ENCODE assay signal across 9 cellular contexts in the genomic region with DNA sequence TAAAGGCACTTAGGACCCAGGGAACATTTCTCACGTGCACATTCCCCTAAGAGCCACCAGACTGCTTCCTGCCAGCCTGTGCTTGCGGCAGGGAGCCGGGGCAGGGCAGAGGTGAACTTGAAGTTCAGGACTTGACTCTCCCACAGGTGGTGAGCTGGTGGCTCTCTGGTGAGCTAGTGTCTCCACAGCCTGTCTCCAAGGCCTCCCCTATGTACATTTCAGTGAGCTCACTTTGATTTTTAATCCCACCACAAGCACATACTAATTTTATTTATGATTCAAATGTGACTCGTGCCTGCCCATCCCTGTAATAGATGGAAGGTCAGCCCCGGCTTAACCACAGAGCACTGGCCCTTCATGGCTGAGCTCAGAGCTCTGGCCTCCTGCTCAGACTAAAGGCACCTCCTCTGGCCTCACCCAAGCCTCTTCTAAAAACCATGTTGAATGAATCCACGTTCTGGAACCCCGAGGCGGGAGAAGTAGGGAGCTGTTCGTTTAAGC. TPM values are rescaled to one million over a fixed set of nuclear protein-coding genes. Genes with fewer than 3 reads are reported as not detected.
DNase-seq lines count a peak whose midpoint lies in the region; ATAC-seq and TF ChIP-seq lines count a peak whose summit lies in the region.
"Had no signal": no experiment of that assay in that cellular context is flagged by ENCODE, and none has a peak within 500 bp of the region (broad histone marks: within the 10 kb centered on the region; RNA-seq: fewer than 3 reads in every experiment).

No MANE protein-coding gene starts in this region.

- peaks cover 5% of the 10 kb centered on the region for H3K4me1 Mint-ChIP-seq in endodermal cell
- peaks cover under 1% of the 10 kb centered on the region for H3K4me1 Mint-ChIP-seq in neural crest cell

- H3K4me3 Mint-ChIP-seq in endodermal cell (no peak overlapping the region), neural crest cell (peak overlapping the region; percentile 10)

- H3K27ac ChIP-seq in Karpas-422 (ENCODE audit: low read length) (peak overlapping the region; percentile 51; the same call in 1 of the 2 replicates), endodermal cell (ENCODE audit: low read depth, low read length) (peak overlapping the region; percentile 44)

- no peaks in the 10 kb centered on the region for H3K9me2 ChIP-seq in Karpas-422 (replicated peaks; ENCODE audit: insufficient read depth, low read length)

- peak; percentile 10 for DNase-seq in AG10803 (ENCODE audit: low read depth)
- DNase-seq in Karpas-422 = no peak
- no peak for DNase-seq in endodermal cell
- no peak for DNase-seq in neural crest cell (ENCODE audit: low read depth, low spot score)
- no peak for DNase-seq in mucosa of gallbladder (ENCODE audit: low spot score)
- no peak for DNase-seq in NCI-H2171 (lab: John Stamatoyannopoulos, UW)
- DNase-seq in cortex of kidney (lab: John Stamatoyannopoulos, UW) = no peak
- DNase-seq: activated effector memory CD4-positive, alpha-beta T cell treated with anti-CD3 and anti-CD28 coated beads, Interleukin-2, amount 50 U/mL, for 16 hours had no signal

- TF ChIP-seq CTCF in AG10803 (conservative IDR thresholded peaks at IDR 0.05; ENCODE audit: low read length) (no peak), endodermal cell (conservative IDR thresholded peaks at IDR 0.05) (no peak), neural crest cell (conservative IDR thresholded peaks at IDR 0.05) (no peak)

- H3K4me1 ChIP-seq in Karpas-422 (ENCODE audit: low read length) = peaks cover 71% of the 10 kb centered on the region
- H3K4me1 ChIP-seq in endodermal cell (ENCODE audit: control insufficient read depth, insufficient read depth, low read length) = no peaks in the 10 kb centered on the region

- H3K4me2 ChIP-seq in Karpas-422 (ENCODE audit: low read depth, low read length, poor library complexity, severe bottlenecking) = no peak overlapping the region

- whole genome bisulfite sequencing in endodermal cell (ENCODE audit: insufficient coverage in 1 of 2, insufficient read length in 1 of 2), 2 experiments = 92 to 100% methylated on average over 6 to 9 of the region's 9 CpGs

- H2AFZ ChIP-seq in Karpas-422 (ENCODE audit: low read length) = no peak overlapping the region

- 0 out of 2 replicates have a peak, but pooled peaks cover 3% of the 10 kb centered on the region for H3K79me2 ChIP-seq in Karpas-422 (ENCODE audit: low read length)

- peaks cover 20% of the 10 kb centered on the region for H3K36me3 ChIP-seq in Karpas-422 (ENCODE audit: insufficient read depth, low read length)
- H3K36me3 ChIP-seq in endodermal cell (ENCODE audit: control insufficient read depth, insufficient read depth, low read length) = peaks cover 59% of the 10 kb centered on the region

- H3K27ac Mint-ChIP-seq in endodermal cell (peak overlapping the region; percentile 72), neural crest cell (ENCODE audit: unreplicated experiment) (no peak overlapping the region)

- H4K20me1 ChIP-seq in Karpas-422 (ENCODE audit: insufficient read depth, low read depth, low read length) = peaks cover 24% of the 10 kb centered on the region

- no peaks in the 10 kb centered on the region for H3K27me3 Mint-ChIP-seq in endodermal cell (ENCODE audit: insufficient read depth)
- no peaks in the 10 kb centered on the region for H3K27me3 Mint-ChIP-seq in neural crest cell (ENCODE audit: low read depth)

- H3K9me3 ChIP-seq in Karpas-422 (ENCODE audit: low read length) (no peaks in the 10 kb centered on the region), endodermal cell (ENCODE audit: control insufficient read depth, low read length) (no peaks in the 10 kb centered on the region)

- H3K36me3 Mint-ChIP-seq in endodermal cell (ENCODE audit: low read depth) (peaks cover 41% of the 10 kb centered on the region), neural crest cell (ENCODE audit: low read depth) (no peaks in the 10 kb centered on the region)

- H3K9me3 Mint-ChIP-seq in endodermal cell (no peaks in the 10 kb centered on the region), neural crest cell (no peaks in the 10 kb centered on the region)

- H3K4me3 ChIP-seq in AG10803 (ENCODE audit: low read length) = no peak overlapping the region
- H3K4me3 ChIP-seq in Karpas-422 (ENCODE audit: low read length) = no peak overlapping the region
- H3K4me3 ChIP-seq in endodermal cell (ENCODE audit: low read length) = no peak overlapping the region

- H3K27me3 ChIP-seq in Karpas-422 (ENCODE audit: low read length) (no peaks in the 10 kb centered on the region), endodermal cell (ENCODE audit: control insufficient read depth, insufficient read depth, low read length, poor library complexity, severe bottlenecking) (no peaks in the 10 kb centered on the region)

- ATAC-seq in GM18873 (IDR thresholded peaks at IDR 0.05; ENCODE audit: low FRiP score, unreplicated experiment) = no peak

- no peak overlapping the region for H3K9ac ChIP-seq in Karpas-422 (ENCODE audit: low read length)
- H3K9ac ChIP-seq in endodermal cell (ENCODE audit: extremely low read depth, low read length, poor library complexity, severe bottlenecking) = no peak overlapping the region

RNA-seq across cellular contexts. Expression of gene SNN, which starts 9.2 kb away (rescaled TPM):
- 27.4 and 34.2 TPM in 2 replicates for total RNA-seq in Karpas-422 (2014; rRNA removed; shearing (Covaris generic); ENCODE audit: low replicate concordance)
- total RNA-seq in endodermal cell (10 to 100 TPM; 28.9 to 35.1 TPM), neural crest cell (89.4 and 93.5 TPM in 2 replicates), mucosa of gallbladder (55.0 TPM)
- polyA plus RNA-seq in endodermal cell (2013, experiment 1 of 2) = 78.9 TPM
- polyA plus RNA-seq in endodermal cell (2013, experiment 2 of 2) = 66.8 TPM
